20 cellular contexts compared by ENCODE assay signal in the genomic region with DNA sequence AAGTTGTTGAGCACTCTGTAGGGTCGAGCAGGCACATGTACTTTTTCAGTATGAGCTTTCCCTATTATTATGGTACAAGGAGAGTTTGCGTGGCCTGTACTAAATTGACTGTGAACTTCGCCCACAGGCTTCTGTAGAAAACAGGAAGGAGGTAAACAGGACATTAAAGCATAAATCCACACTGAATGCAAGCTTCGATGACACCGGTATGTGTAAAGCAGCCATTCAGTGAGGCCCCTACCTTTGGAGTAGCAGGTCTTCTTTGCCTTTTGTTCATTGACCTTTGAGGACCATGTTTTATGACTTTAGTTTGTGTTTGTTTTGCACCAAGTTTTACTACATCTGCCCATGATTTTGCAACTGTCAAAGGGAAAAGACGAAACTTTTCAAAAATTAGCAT.
"Had no signal": no experiment of that assay in that cellular context is flagged by ENCODE, and none has a peak within 500 bp of the region (broad histone marks: within the 10 kb centered on the region; RNA-seq: fewer than 3 reads in every experiment).

No MANE protein-coding gene starts in this region.

- DNase-seq: cortex of kidney; dorsolateral prefrontal cortex; effector CD8-positive, alpha-beta T cell; heart left ventricle; hippocampal formation; midbrain; naive B cell; occipital lobe; pancreas; right cardiac atrium; small intestine; stimulated activated CD4-positive, alpha-beta T cell treated with anti-CD3 and anti-CD28 coated beads, Interleukin-12 subunit alpha, Interleukin-12 subunit beta, amount 100 ng/mL, for 4 hours; stimulated activated naive CD8-positive, alpha-beta T cell treated with anti-CD3 and anti-CD28 coated beads, Interleukin-15, Interleukin-2, amounts not matched to agents 100 U/mL and 50 U/mL, for 24 hours; thyroid gland had no signal

- H3K27me3 ChIP-seq: heart left ventricle, pancreas, suprapubic skin, thyroid gland had no signal

- H3K27me3 Mint-ChIP-seq: memory B cell, naive B cell, progenitor cell of endocrine pancreas, type B pancreatic cell had no signal

- ATAC-seq: heart left ventricle; left lobe of liver; pancreas; right cardiac atrium; stimulated activated naive CD8-positive, alpha-beta T cell treated with anti-CD3 and anti-CD28 coated beads, Interleukin-15, Interleukin-2, amounts not matched to agents 100 U/mL and 50 U/mL, for 24 hours had no signal

- H3K4me1 ChIP-seq: heart left ventricle, pancreas, suprapubic skin, thyroid gland had no signal

- H3K4me1 Mint-ChIP-seq: memory B cell, naive B cell, nephron had no signal

- H3K36me3 ChIP-seq: pancreas, suprapubic skin, thyroid gland had no signal

- H3K4me3 Mint-ChIP-seq: memory B cell, naive B cell, nephron, type B pancreatic cell had no signal

- H3K9me3 ChIP-seq: heart left ventricle, pancreas, suprapubic skin, thyroid gland had no signal

- H3K27ac Mint-ChIP-seq: memory B cell, nephron, progenitor cell of endocrine pancreas, type B pancreatic cell had no signal

- H3K36me3 Mint-ChIP-seq: memory B cell, naive B cell had no signal

- H3K4me3 ChIP-seq: dorsolateral prefrontal cortex, heart left ventricle, pancreas, suprapubic skin, thyroid gland had no signal

- H3K27ac ChIP-seq: dorsolateral prefrontal cortex, heart left ventricle, pancreas, suprapubic skin, thyroid gland had no signal

- H3K9me3 Mint-ChIP-seq: memory B cell, naive B cell, nephron, type B pancreatic cell had no signal
